1 cellular context compared by ENCODE assay signal in genomic region chr4:76640252-76640925, GRCh38.
TF ChIP-seq lines count a peak whose summit lies in the region.

No MANE protein-coding gene starts in this region.

TF ChIP-seq in GM23338, 12 proteins besides CTCF, POLR2A, EP300 and RAD21 (continued from another document):
- no peak for TF ChIP-seq ZNF462 (CRISPR knock-in tag; IDR thresholded peaks at IDR 0.05)
- no peak for TF ChIP-seq EZH2phosphoT487 (IDR thresholded peaks at IDR 0.05; ENCODE audit: unreplicated experiment)
